In the genomic region with DNA sequence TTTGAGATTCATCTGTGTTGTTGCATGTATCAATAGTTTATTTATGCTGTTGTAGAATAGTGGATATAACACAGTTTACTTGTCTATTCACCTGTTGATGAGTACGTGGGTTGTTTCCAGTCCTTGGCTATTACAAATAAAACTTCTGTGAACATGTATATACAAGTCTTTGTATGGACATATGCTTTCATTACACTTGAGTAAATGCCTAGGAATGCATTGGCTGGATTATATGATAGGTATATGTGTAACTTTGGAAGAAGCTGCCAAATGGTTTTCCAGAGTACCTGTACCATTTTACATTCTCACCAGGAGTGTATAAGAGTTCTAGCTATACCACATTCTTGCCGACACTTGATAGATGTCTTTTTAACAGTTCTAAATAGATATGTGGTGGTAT, we compare ENCODE assay signal across 22 cellular contexts. TPM values are rescaled to one million over a fixed set of nuclear protein-coding genes. Genes with fewer than 3 reads are reported as not detected.
"Had no signal": no experiment of that assay in that cellular context is flagged by ENCODE, and none has a peak within 500 bp of the region (broad histone marks: within the 10 kb centered on the region; RNA-seq: fewer than 3 reads in every experiment).

No MANE protein-coding gene starts in this region.

- H3K27ac ChIP-seq: cardiac muscle cell, neural progenitor cell, right atrium auricular region, thoracic aorta, upper lobe of left lung had no signal

- H3K9ac ChIP-seq: neural progenitor cell had no signal

- H3K27ac Mint-ChIP-seq: activated naive CD8-positive, alpha-beta T cell; neural progenitor cell; progenitor cell of endocrine pancreas; stimulated activated effector memory CD8-positive, alpha-beta T cell treated with anti-CD3 and anti-CD28 coated beads, Interleukin-12 subunit alpha, Interleukin-12 subunit beta, amount 100 ng/mL, for 72 hours had no signal

- H3K9me3 Mint-ChIP-seq: neural progenitor cell; stimulated activated effector memory CD8-positive, alpha-beta T cell treated with anti-CD3 and anti-CD28 coated beads, Interleukin-12 subunit alpha, Interleukin-12 subunit beta, amount 100 ng/mL, for 72 hours had no signal

- H3K36me3 Mint-ChIP-seq: activated naive CD8-positive, alpha-beta T cell; neural progenitor cell; stimulated activated effector memory CD8-positive, alpha-beta T cell treated with anti-CD3 and anti-CD28 coated beads, Interleukin-12 subunit alpha, Interleukin-12 subunit beta, amount 100 ng/mL, for 72 hours had no signal

- H3K27me3 ChIP-seq: cardiac muscle cell, dorsolateral prefrontal cortex, neural progenitor cell, right atrium auricular region, upper lobe of left lung had no signal

- H3K4me3 ChIP-seq: cardiac muscle cell, dorsolateral prefrontal cortex, lung, neural progenitor cell, right atrium auricular region, skin epidermis, thoracic aorta, upper lobe of left lung had no signal

- H3K4me1 ChIP-seq: neural progenitor cell had no signal

- H2AFZ ChIP-seq: neural progenitor cell had no signal

- H3K36me3 ChIP-seq: cardiac muscle cell, neural progenitor cell, right atrium auricular region, thoracic aorta, upper lobe of left lung had no signal

- H3K4me1 Mint-ChIP-seq: stimulated activated effector memory CD8-positive, alpha-beta T cell treated with anti-CD3 and anti-CD28 coated beads, Interleukin-12 subunit alpha, Interleukin-12 subunit beta, amount 100 ng/mL, for 72 hours had no signal

- H3K4me2 ChIP-seq: neural progenitor cell had no signal

- DNase-seq: activated CD4-positive, CD25-positive, alpha-beta regulatory T cell treated with anti-CD3 and anti-CD28 coated beads, Interleukin-2, amount 50 U/mL, for 72 hours; activated T-cell treated with anti-CD3 and anti-CD28 coated beads for 4 hours; dorsolateral prefrontal cortex; head of caudate nucleus; kidney; stimulated activated CD4-positive, alpha-beta T cell treated with anti-CD3 and anti-CD28 coated beads, Interleukin-4, amount 100 ng/mL, for 24 hours; upper lobe of left lung had no signal

- H3K9me3 ChIP-seq: right atrium auricular region, thoracic aorta, upper lobe of left lung had no signal

- H3K4me3 Mint-ChIP-seq: activated naive CD8-positive, alpha-beta T cell; neural progenitor cell; stimulated activated effector memory CD8-positive, alpha-beta T cell treated with anti-CD3 and anti-CD28 coated beads, Interleukin-12 subunit alpha, Interleukin-12 subunit beta, amount 100 ng/mL, for 72 hours had no signal

RNA-seq across cellular contexts. Expression of gene ART3, which starts 16.5 kb away (rescaled TPM):
- total RNA-seq: epithelial cell of proximal tubule; kidney; left lobe of liver; myocyte; T-helper 1 cell treated with Interleukin-12 subunit alpha and Interleukin-12 subunit beta and Interleukin-4 antibody, amounts not matched to agents 30 ng/mL and 1 ng/mL, for 36 hours; thoracic aorta had no signal

RNA-seq across cellular contexts. Expression of gene CXCL11, which starts 55.2 kb away (rescaled TPM):
- total RNA-seq: cardiac muscle cell, frontal cortex, kidney, left lobe of liver, myocyte, osteoblast, progenitor cell of endocrine pancreas, right atrium auricular region, thoracic aorta had no signal
- polyA plus RNA-seq: cardiac muscle cell had no signal
